In the genomic region with DNA sequence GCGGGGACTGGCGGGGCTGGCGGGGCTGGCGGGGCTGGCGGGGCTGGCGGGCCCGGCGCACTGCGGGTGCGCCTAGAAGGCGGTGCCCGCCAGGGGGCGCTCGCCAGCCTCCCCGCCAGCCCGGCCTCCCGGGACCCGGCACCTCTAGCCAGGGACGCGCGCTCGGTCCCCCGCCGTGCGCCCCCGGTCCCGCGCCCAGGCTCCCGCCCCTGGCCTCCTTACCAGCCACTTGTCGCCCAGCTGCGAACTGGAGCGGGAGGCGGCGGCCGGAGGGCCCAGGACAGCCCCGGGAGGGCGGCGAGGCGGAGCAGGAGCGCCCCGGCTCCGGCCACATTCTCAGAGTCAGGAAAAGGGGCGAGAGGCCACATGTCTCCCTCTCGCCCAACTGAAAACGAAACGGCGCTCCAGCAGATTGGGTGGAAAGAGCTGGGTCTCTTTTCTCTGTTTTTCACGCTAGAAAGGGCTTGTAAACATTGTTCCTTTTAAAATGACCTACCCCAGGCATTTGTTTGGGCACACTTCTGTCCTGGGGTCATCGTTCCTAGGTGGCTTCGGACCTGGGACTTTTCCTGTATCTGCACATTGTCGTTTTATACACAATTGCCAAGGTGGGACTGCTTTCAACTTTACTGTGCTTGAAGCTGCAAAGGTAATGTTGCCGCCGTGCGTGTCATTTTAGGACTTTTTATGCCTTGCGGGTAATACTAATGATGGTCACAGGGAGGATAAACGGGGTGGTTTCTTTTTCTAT, we compare ENCODE assay signal across 8 cellular contexts.
A peak's percentile ranks its signal among the peaks of the same experiment; 100 is the strongest.
DNase-seq lines count a peak whose midpoint lies in the region; ATAC-seq and TF ChIP-seq lines count a peak whose summit lies in the region.

No MANE protein-coding gene starts in this region.

- peaks cover 4% of the 10 kb centered on the region for H3K4me1 ChIP-seq in neuron (ENCODE audit: insufficient read depth, low read length)
- peaks cover 0 to 12% (median 8%) of the 10 kb centered on the region in 5 donors for H3K4me1 ChIP-seq in subcutaneous abdominal adipose tissue (ENCODE audit: control insufficient read depth in 5 of 5, insufficient read depth in 5 of 5, low read length in 5 of 5)

- H3K27ac ChIP-seq in RWPE1, result peak overlapping the region; percentile 63
- H3K27ac ChIP-seq in subcutaneous abdominal adipose tissue (ENCODE audit: low read depth, low read length), result no peak overlapping the region

- H3K9me3 ChIP-seq in neuron (ENCODE audit: low read length) (no peaks in the 10 kb centered on the region), subcutaneous abdominal adipose tissue (ENCODE audit: control insufficient read depth in 5 of 5, low read length in 5 of 5) (no peaks in the 10 kb centered on the region)

- POLR2A ChIA-PET in AG04449 (lab: Yijun Ruan, JAX), result no interaction called here
- POLR2A ChIA-PET in RWPE1 (lab: Yijun Ruan, JAX; ENCODE audit: low non-redundant PET), result no interaction called here

- peaks cover 21% of the 10 kb centered on the region for H3K27me3 ChIP-seq in neuron (ENCODE audit: insufficient read depth, low read length)
- peaks cover 6 to 18% (median 11%) of the 10 kb centered on the region in 5 donors for H3K27me3 ChIP-seq in subcutaneous abdominal adipose tissue (ENCODE audit: control insufficient read depth in 5 of 5, insufficient read depth in 4 of 5, low read length in 5 of 5)

- ATAC-seq in GM18517 (IDR thresholded peaks at IDR 0.05; ENCODE audit: unreplicated experiment), result peak; percentile 79
- ATAC-seq in HG03097 (IDR thresholded peaks at IDR 0.05; ENCODE audit: low FRiP score, unreplicated experiment), result peak; percentile 92

- H2AFZ ChIP-seq in neuron (ENCODE audit: low read depth, low read length), result peak overlapping the region; percentile 95

- no peaks in the 10 kb centered on the region for H3K36me3 ChIP-seq in neuron (ENCODE audit: insufficient read depth, low read length)
- no peaks in the 10 kb centered on the region for H3K36me3 ChIP-seq in subcutaneous abdominal adipose tissue (ENCODE audit: control insufficient read depth in 5 of 5, insufficient read depth in 5 of 5, low read length in 5 of 5)

- DNase-seq in AG04449 (ENCODE audit: low read depth, low spot score), result no peak
- DNase-seq in RWPE1 (ENCODE audit: low spot score), result peak; percentile 59
- peak; percentile 85 for DNase-seq in activated gamma-delta T cell treated with Interleukin-2 at 50 U/mL for 16 hours
- peak; percentile 17 for DNase-seq in foreskin melanocyte

- H3K4me3 ChIP-seq in AG04449 (ENCODE audit: low read depth, low read length) (peak overlapping the region; percentile 63), neuron (ENCODE audit: low read length) (peak overlapping the region; percentile 62), subcutaneous abdominal adipose tissue (ENCODE audit: low read depth in 1 of 5, low read length in 5 of 5) (peak overlapping the region; percentile 54 to 72 (median 68))

- TF ChIP-seq CTCF in AG04449 (IDR thresholded peaks at IDR 0.05; ENCODE audit: insufficient read depth, low read length, missing control alignments), result peak; percentile 62
- TF ChIP-seq CTCF in RWPE1 (conservative IDR thresholded peaks at IDR 0.05; ENCODE audit: low read depth), result peak; percentile 79

- CTCF ChIA-PET in AG04449 (lab: Yijun Ruan, JAX), result interaction anchor here (0.7 to 2.9 kb wide), 13 partner anchors 9 to 760 kb away, joined by 3 to 11 read pairs (median 3); no protein-coding TSS in a partner anchor
- CTCF ChIA-PET in RWPE1 (lab: Yijun Ruan, JAX), result interaction anchor here (0.6 to 2.2 kb wide), 11 partner anchors 11 to 1532 kb away, joined by 3 to 10 read pairs (median 3); no protein-coding TSS in a partner anchor

- H3K9ac ChIP-seq in subcutaneous abdominal adipose tissue (ENCODE audit: low read length in 5 of 5), result peak overlapping the region in 3 of 5 donors; percentile 20 to 63 (median 30)
